Comparison of ENCODE assay signal across 29 cellular contexts in genomic region chr11:116738975-116739374, GRCh38. TPM values are rescaled to one million over a fixed set of nuclear protein-coding genes. Genes with fewer than 3 reads are reported as not detected.
"Had no signal": no experiment of that assay in that cellular context is flagged by ENCODE, and none has a peak within 500 bp of the region (broad histone marks: within the 10 kb centered on the region; RNA-seq: fewer than 3 reads in every experiment).

No MANE protein-coding gene starts in this region.

- DNase-seq: activated CD4-positive, alpha-beta T cell treated with anti-CD3 and anti-CD28 coated beads for 48 hours; activated CD8-positive, alpha-beta memory T cell treated with anti-CD3 and anti-CD28 coated beads, Interleukin-2, amount 50 U/mL, for 4 hours; activated T-cell treated with anti-CD3 and anti-CD28 coated beads, Interleukin-2, amount 50 U/mL, for 4 hours; brain microvascular endothelial cell; foreskin keratinocyte; heart right ventricle; left ventricle myocardium inferior; mesendoderm; natural killer cell; right lobe of liver; stimulated activated CD4-positive, alpha-beta T cell treated with anti-CD3 and anti-CD28 coated beads, Interleukin-2, amount 100 ng/mL, for 48 hours; stomach; T-cell; thyroid gland; upper lobe of left lung had no signal

- H3K27ac Mint-ChIP-seq: activated naive CD8-positive, alpha-beta T cell; activated T-helper 2 cell treated with anti-CD3 and anti-CD28 coated beads, Interferon-gamma antibody, Interleukin-2, Interleukin-4, amounts not matched to agents 10 μg/mL and 5 μg/mL and 100 μg/mL, durations not matched to agents 14 hours and 24 hours and 36 hours; progenitor cell of endocrine pancreas had no signal

- ATAC-seq: activated T-cell treated with anti-CD3 and anti-CD28 coated beads, Interleukin-2, amount 50 U/mL, for 4 hours; foreskin keratinocyte; heart right ventricle; natural killer cell; right lobe of liver; T-cell had no signal

- H3K9me3 Mint-ChIP-seq: activated T-cell treated with anti-CD3 and anti-CD28 coated beads, Interleukin-2, amount 50 U/mL, for 4 hours; activated T-helper 2 cell treated with anti-CD3 and anti-CD28 coated beads, Interferon-gamma antibody, Interleukin-2, Interleukin-4, amounts not matched to agents 10 μg/mL and 5 μg/mL and 100 μg/mL, durations not matched to agents 14 hours and 24 hours and 36 hours; natural killer cell; T-cell had no signal

- H3K36me3 Mint-ChIP-seq: activated naive CD8-positive, alpha-beta T cell; natural killer cell; T-cell had no signal

- H3K27me3 Mint-ChIP-seq: activated naive CD8-positive, alpha-beta T cell; progenitor cell of endocrine pancreas; T-cell had no signal

- H3K4me3 Mint-ChIP-seq: activated naive CD8-positive, alpha-beta T cell; activated T-cell treated with anti-CD3 and anti-CD28 coated beads, Interleukin-2, amount 50 U/mL, for 4 hours; natural killer cell; T-cell had no signal

- H3K4me1 Mint-ChIP-seq: T-cell had no signal

RNA-seq across cellular contexts. Expression of gene APOA5, which starts 52.7 kb away (rescaled TPM):
- total RNA-seq: activated T-cell treated with anti-CD3 and anti-CD28 coated beads, Interleukin-2, amount 50 U/mL, for 4 hours; activated T-helper 2 cell treated with anti-CD3 and anti-CD28 coated beads, Interferon-gamma antibody, Interleukin-2, Interleukin-4, amounts not matched to agents 10 μg/mL and 5 μg/mL and 100 μg/mL, durations not matched to agents 14 hours and 24 hours and 36 hours; ascending aorta; cardiac septum; cerebellum; esophagus muscularis mucosa; foreskin keratinocyte; glomerular endothelial cell; heart right ventricle; left ventricle myocardium inferior; mononuclear cell; natural killer cell; osteoblast; progenitor cell of endocrine pancreas; renal cortical epithelial cell; SK-MEL-5; skeletal muscle tissue; stomach; thyroid gland; vagina had no signal
